Comparison of ENCODE assay signal across 1 cellular context in the genomic region with DNA sequence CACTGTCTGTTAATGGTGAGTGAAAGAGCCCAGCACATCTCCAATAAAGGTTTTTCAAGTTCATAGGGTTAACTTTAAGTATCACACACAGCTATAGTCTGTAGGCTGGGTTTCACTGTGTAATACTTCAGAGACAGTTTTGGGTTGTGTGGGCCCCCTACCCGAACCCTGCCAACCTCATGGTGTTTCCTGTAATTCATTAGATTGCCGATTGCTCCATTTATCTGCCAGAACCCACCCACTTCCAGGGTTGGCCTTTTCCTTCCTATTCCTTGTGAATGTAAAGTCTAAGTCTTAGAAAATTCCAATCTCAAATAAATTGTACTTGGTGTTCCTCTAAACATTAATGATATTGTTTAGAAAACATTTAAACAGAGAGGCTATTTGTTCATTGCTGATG.
TF ChIP-seq lines count a peak whose summit lies in the region.

No MANE protein-coding gene starts in this region.

TF ChIP-seq in HepG2, 621 proteins besides CTCF, POLR2A, EP300 and RAD21:
- TF ChIP-seq, protein P1, sequence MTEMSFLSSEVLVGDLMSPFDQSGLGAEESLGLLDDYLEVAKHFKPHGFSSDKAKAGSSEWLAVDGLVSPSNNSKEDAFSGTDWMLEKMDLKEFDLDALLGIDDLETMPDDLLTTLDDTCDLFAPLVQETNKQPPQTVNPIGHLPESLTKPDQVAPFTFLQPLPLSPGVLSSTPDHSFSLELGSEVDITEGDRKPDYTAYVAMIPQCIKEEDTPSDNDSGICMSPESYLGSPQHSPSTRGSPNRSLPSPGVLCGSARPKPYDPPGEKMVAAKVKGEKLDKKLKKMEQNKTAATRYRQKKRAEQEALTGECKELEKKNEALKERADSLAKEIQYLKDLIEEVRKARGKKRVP (CRISPR knock-in tag; IDR thresholded peaks at IDR 0.05), result no peak
